Comparison of ENCODE assay signal across 2 cellular contexts in genomic region chr19:12884627-12884925, GRCh38.
TF ChIP-seq lines count a peak whose summit lies in the region.

No MANE protein-coding gene starts in this region.

TF ChIP-seq in GM23338, 12 proteins besides CTCF, POLR2A, EP300 and RAD21:
- TF ChIP-seq ZNF331 (CRISPR knock-in tag; IDR thresholded peaks at IDR 0.05; ENCODE audit: low read depth), result no peak
- no peak for TF ChIP-seq EZH2 (IDR thresholded peaks at IDR 0.05; ENCODE audit: low read depth, unreplicated experiment)

TF ChIP-seq in GM12891, 5 proteins besides CTCF, POLR2A, EP300 and RAD21:
- TF ChIP-seq POU2F2 (IDR thresholded peaks at IDR 0.05; ENCODE audit: low read depth, low read length), result no peak
- TF ChIP-seq POLR2AphosphoS5 (IDR thresholded peaks at IDR 0.05; ENCODE audit: low read depth, low read length), result no peak
- no peak for TF ChIP-seq TAF1 (IDR thresholded peaks at IDR 0.05; ENCODE audit: low read depth, low read length)
- no peak for TF ChIP-seq SPI1 (IDR thresholded peaks at IDR 0.05; ENCODE audit: low read depth, low read length)
- TF ChIP-seq PAX5 (IDR thresholded peaks at IDR 0.05; ENCODE audit: insufficient read depth, low read length, severe bottlenecking), result no peak
